25 cellular contexts compared by ENCODE assay signal in genomic region chr21:45489480-45489982, GRCh38. TPM values are rescaled to one million over a fixed set of nuclear protein-coding genes. Genes with fewer than 3 reads are reported as not detected.
DNase-seq lines count a peak whose midpoint lies in the region; ATAC-seq, FAIRE-seq and TF ChIP-seq lines count a peak whose summit lies in the region.
"Had no signal": no experiment of that assay in that cellular context is flagged by ENCODE, and none has a peak within 500 bp of the region (broad histone marks: within the 10 kb centered on the region; RNA-seq: fewer than 3 reads in every experiment).

No MANE protein-coding gene starts in this region.

- no peaks in the 10 kb centered on the region for H3K9me1 ChIP-seq in K562 (ENCODE audit: control insufficient read depth, insufficient read depth, low read length)

- H3K36me3 Mint-ChIP-seq in neural progenitor cell: peaks cover 2% of the 10 kb centered on the region

- no peak overlapping the region for H3K9ac ChIP-seq in HUES48 (ENCODE audit: low read depth, low read length)
- H3K9ac ChIP-seq in K562 (ENCODE audit: insufficient read depth in 1 of 2, low read depth in 2 of 2, low read length in 2 of 2): no peak overlapping the region
- H3K9ac ChIP-seq in neural progenitor cell: no peak overlapping the region
- H3K9ac ChIP-seq: GM23248 had no signal

- H4K20me1 ChIP-seq in K562 (replicated peaks; ENCODE audit: control insufficient read depth, insufficient read depth, low read length): no peaks in the 10 kb centered on the region; the same call in 1 of the 2 replicates
- H4K20me1 ChIP-seq in neural progenitor cell (ENCODE audit: low read depth): peaks cover 22% of the 10 kb centered on the region

- intact Hi-C loops in K562 (cut with micrococcal nuclease): no loop called here
- intact Hi-C loops in dorsolateral prefrontal cortex (cut with DNase I): no loop called here

- H3K36me3 ChIP-seq in HUES48 (ENCODE audit: control insufficient read depth, insufficient read depth, low read length): peaks cover 66% of the 10 kb centered on the region
- H3K36me3 ChIP-seq in K562 (ENCODE audit: control insufficient read depth, insufficient read depth, low read length): no peaks in the 10 kb centered on the region
- H3K36me3 ChIP-seq in neural progenitor cell: no peaks in the 10 kb centered on the region
- H3K36me3 ChIP-seq: MG63, SJSA1 had no signal

- no TSS peak for BruUV-seq in K562 (replicated peaks; lab: Mats Ljungman, UMichigan)

- DNase-seq in NCI-H1417 (lab: John Stamatoyannopoulos, UW) (peak in 2 of 3 experiments; percentile 73 to 74), NCI-H1417 treated with DMSO at 0.1 percent for 48 hours (lab: John Stamatoyannopoulos, UW) (no peak), K562 (ENCODE audit: extremely low read depth in 1 of 4, low spot score in 3 of 4) (peak in 1 of 4 experiments; percentile 42), neural progenitor cell (ENCODE audit: low spot score) (no peak), HEK293T (ENCODE audit: extremely low spot score) (no peak), dorsolateral prefrontal cortex (no peak)
- DNase-seq: ACHN; C1 segment of cervical spinal cord; CD8-positive, alpha-beta T cell; DND-41; GM23248; MG63; NCI-H1436; NCI-H2029; NCI-H2171; NCI-H446; NCI-H526; OCI-M1 had no signal

- CTCF ChIA-PET in K562 (lab: Yijun Ruan, JAX; ENCODE audit: low intra/inter-chr PET ratio): no interaction called here
- CTCF ChIA-PET in HEK293T (lab: Yijun Ruan, JAX): no interaction called here

- H3K9me3 ChIP-seq in HUES48 (ENCODE audit: control insufficient read depth, insufficient read depth, low read length) (no peaks in the 10 kb centered on the region), K562 (replicated peaks; ENCODE audit: control insufficient read depth, insufficient read depth, low read depth, low read length) (no peaks in the 10 kb centered on the region; the same call in 1 of the 2 replicates), neural progenitor cell (ENCODE audit: low read depth) (no peaks in the 10 kb centered on the region)
- H3K9me3 ChIP-seq: MG63, SJSA1 had no signal

- TF ChIP-seq CTCF in K562 (IDR thresholded peaks at IDR 0.05 in 2 of 3, conservative IDR thresholded peaks at IDR 0.05 in 1 of 3; ENCODE audit: insufficient read depth in 2 of 3, low read depth in 1 of 3, low read length in 3 of 3): no peak
- no peak for TF ChIP-seq CTCF in neural progenitor cell (IDR thresholded peaks at IDR 0.05)
- TF ChIP-seq CTCF in dorsolateral prefrontal cortex (IDR thresholded peaks at IDR 0.05 in 54 of 56, conservative IDR thresholded peaks at IDR 0.05 in 2 of 56; ENCODE audit: low read depth in 1 of 56, partially characterized antibody in 56 of 56): no peak

- no peak for TF ChIP-seq POLR2A in K562 (conservative IDR thresholded peaks at IDR 0.05)

- H3K27ac Mint-ChIP-seq in neural progenitor cell: no peak overlapping the region
- H3K27ac Mint-ChIP-seq: CD8-positive, alpha-beta T cell had no signal

- TF ChIP-seq RAD21 in K562 (CRISPR knock-in tag; conservative IDR thresholded peaks at IDR 0.05 in 1 of 2, IDR thresholded peaks at IDR 0.05 in 1 of 2): no peak

- H3K4me3 Mint-ChIP-seq in neural progenitor cell: no peak overlapping the region
- H3K4me3 Mint-ChIP-seq: CD8-positive, alpha-beta T cell had no signal

- H3K4me1 ChIP-seq in HUES48 (ENCODE audit: control insufficient read depth, insufficient read depth, low read length) (peaks cover 15% of the 10 kb centered on the region; the same call in 1 of the 2 replicates), K562 (replicated peaks in 1 of 2; ENCODE audit: control insufficient read depth in 2 of 2, insufficient read depth in 2 of 2, low read length in 2 of 2) (peaks cover 0 to 68% of the 10 kb centered on the region in 2 experiments; a peak in 2 of 5 replicates), neural progenitor cell (peaks cover 19% of the 10 kb centered on the region)
- H3K4me1 ChIP-seq: SJSA1 had no signal

- ATAC-seq in K562: no peak
- ATAC-seq in GM21529 (IDR thresholded peaks at IDR 0.05; ENCODE audit: unreplicated experiment): no peak
- ATAC-seq: CD8-positive, alpha-beta T cell; GM12878; Right ventricle myocardium inferior had no signal

- H3K27me3 Mint-ChIP-seq in neural progenitor cell (ENCODE audit: insufficient read depth, low read depth): no peaks in the 10 kb centered on the region

- H3K27me3 ChIP-seq in HUES48 (ENCODE audit: control insufficient read depth, insufficient read depth, low read length): no peaks in the 10 kb centered on the region
- no peaks in the 10 kb centered on the region for H3K27me3 ChIP-seq in K562 (ENCODE audit: control insufficient read depth in 2 of 2, insufficient read depth in 2 of 2, low read length in 2 of 2)
- H3K27me3 ChIP-seq in neural progenitor cell: no peaks in the 10 kb centered on the region
- H3K27me3 ChIP-seq in dorsolateral prefrontal cortex: no peaks in the 10 kb centered on the region
- H3K27me3 ChIP-seq: MG63, SJSA1 had no signal

- no peak for FAIRE-seq in K562 (lab: Jason Lieb, UNC)
- FAIRE-seq: GM12878, HTR-8/SVneo had no signal

- H3K79me2 ChIP-seq in K562 (ENCODE audit: control insufficient read depth, insufficient read depth, low read length): no peaks in the 10 kb centered on the region
- no peaks in the 10 kb centered on the region for H3K79me2 ChIP-seq in neural progenitor cell (ENCODE audit: low read depth)

- POLR2A ChIA-PET in K562 (lab: Yijun Ruan, JAX) (no interaction called here), HEK293T (lab: Yijun Ruan, JAX) (no interaction called here)

- H3K27ac ChIP-seq in HUES48 (ENCODE audit: low read depth, low read length) (peak overlapping the region; percentile 10), K562 (ENCODE audit: extremely low read depth, low read depth, low read length) (no peak overlapping the region), neural progenitor cell (no peak overlapping the region), dorsolateral prefrontal cortex (no peak overlapping the region)
- H3K27ac ChIP-seq: 22Rv1, GM23248, SJSA1 had no signal

- in situ Hi-C loops in K562 (cut with MboI): no loop called here

- peaks cover 7% of the 10 kb centered on the region for H3F3A ChIP-seq in neural progenitor cell (ENCODE audit: low read depth)

- H3K4me2 ChIP-seq in K562 (ENCODE audit: insufficient read depth, low read length) (no peak overlapping the region), neural progenitor cell (peak overlapping the region; percentile 27)

- no peak for TF ChIP-seq EP300 in K562 (IDR thresholded peaks at IDR 0.05; ENCODE audit: low read length)

- 65% methylated on average over 12 of the region's 21 CpGs for WGBS in K562 (ENCODE audit: insufficient coverage, low coverage, missing lambda C conversion rate)

- H3K4me3 ChIP-seq in HUES48 (ENCODE audit: low read depth, low read length) (no peak overlapping the region), K562 (no peak overlapping the region), neural progenitor cell (no peak overlapping the region), dorsolateral prefrontal cortex (no peak overlapping the region)
- H3K4me3 ChIP-seq: GM12878, GM23248, MG63, SJSA1 had no signal

- no peaks in the 10 kb centered on the region for H3K9me3 Mint-ChIP-seq in neural progenitor cell
- H3K9me3 Mint-ChIP-seq: CD8-positive, alpha-beta T cell had no signal

- H2AFZ ChIP-seq in K562 (ENCODE audit: low read depth, low read length): no peak overlapping the region
- H2AFZ ChIP-seq in neural progenitor cell (replicated peaks): no peak overlapping the region
- H2AFZ ChIP-seq: GM23248 had no signal

- peaks cover 14% of the 10 kb centered on the region for H3K4me1 Mint-ChIP-seq in neural progenitor cell

TF ChIP-seq in HEK293T, 16 proteins besides CTCF, POLR2A, EP300 and RAD21:
- TF ChIP-seq BHLHE40 (IDR thresholded peaks at IDR 0.05; ENCODE audit: borderline replicate concordance) (no peak), CTBP1 (IDR thresholded peaks at IDR 0.05; ENCODE audit: borderline replicate concordance) (no peak), HDGF (IDR thresholded peaks at IDR 0.05; ENCODE audit: borderline replicate concordance) (no peak), FOXK2 (IDR thresholded peaks at IDR 0.05) (no peak), SUZ12 (IDR thresholded peaks at IDR 0.05) (no peak)

RNA-seq across cellular contexts. Expression of gene SLC19A1, which starts 52.7 kb away (rescaled TPM):
- 43.8 and 108 TPM in 2 replicates for total RNA-seq in K562 (2011; cell fraction: chromatin; rRNA removed; ENCODE audit: low replicate concordance)
- 90.5 and 93.4 TPM in 2 replicates for total RNA-seq in K562 (2011; cell fraction: nucleolus; rRNA removed)
- 52.4 and 63.7 TPM in 2 replicates for total RNA-seq in K562 (2011; cell fraction: nucleoplasm; rRNA removed)
- total RNA-seq in K562 (2014; rRNA removed): 34.7 and 41.3 TPM in 2 replicates
- 8.0 and 8.7 TPM in 2 replicates for total RNA-seq in K562 (2014; rRNA removed; fragmentation: Illumina TruSeq; extraction: Trizol)
- 18.8 and 21.4 TPM in 2 replicates for total RNA-seq in K562 (2015; rRNA removed; fragmentation: Illumina TruSeq; extraction: Trizol)
- total RNA-seq in K562 (2021): 88.7 and 91.3 TPM in 2 replicates
- 11.5 and 24.6 TPM in 2 replicates for polyA plus RNA-seq in K562 (2011; rRNA removed)
- 20.4 and 78.6 TPM in 2 replicates for polyA plus RNA-seq in K562 (2011; cell fraction: cytosol; rRNA removed)
- 49.9 and 126 TPM in 2 replicates for polyA plus RNA-seq in K562 (2011; cell fraction: nucleus; rRNA removed)
- polyA plus RNA-seq in K562 (2012): 20.5 and 34.6 TPM in 2 replicates
- 12.0 and 24.5 TPM in 2 replicates for polyA plus RNA-seq in K562 (2014; fragmentation: Illumina TruSeq; extraction: Trizol)
- 1 to 10 TPM in 1 of 2 experiments, under 1 TPM in 1; 0.65 to 2.3 TPM for polyA plus RNA-seq in K562 (2014; fragmentation: Nextera tagmentation; extraction: Ambion mirVana)
- 36.6 and 50.8 TPM in 2 replicates for polyA plus RNA-seq in K562 (2014; rRNA removed)
- polyA minus RNA-seq in K562 (2011; rRNA and poly(A)+ RNA removed): 11.9 and 16.0 TPM in 2 replicates
- polyA minus RNA-seq in K562 (2011; cell fraction: cytosol; rRNA and poly(A)+ RNA removed): 41.4 and 45.6 TPM in 2 replicates
- 23.3 TPM in 2 replicates for polyA minus RNA-seq in K562 (2011; cell fraction: nucleus; rRNA and poly(A)+ RNA removed)
- total RNA-seq in neural progenitor cell (ENCODE audit: low replicate concordance): 7.7 and 17.3 TPM in 2 replicates
- 10 to 100 TPM; 13.2 to 83.6 (median 28.1) TPM for total RNA-seq in dorsolateral prefrontal cortex

Comparison
In these comparisons a context has a peak if more than half of its experiments do, and no peak if none do; other contexts are left out.
1. DNase-seq: peak in NCI-H1417 (2 of 3); none in NCI-H1417 treated with DMSO at 0.1 percent for 48 hours (single experiment), neural progenitor cell (single experiment), HEK293T (single experiment) and dorsolateral prefrontal cortex (0 of 10).